Comparison of ENCODE assay signal across 8 cellular contexts in the genomic region with DNA sequence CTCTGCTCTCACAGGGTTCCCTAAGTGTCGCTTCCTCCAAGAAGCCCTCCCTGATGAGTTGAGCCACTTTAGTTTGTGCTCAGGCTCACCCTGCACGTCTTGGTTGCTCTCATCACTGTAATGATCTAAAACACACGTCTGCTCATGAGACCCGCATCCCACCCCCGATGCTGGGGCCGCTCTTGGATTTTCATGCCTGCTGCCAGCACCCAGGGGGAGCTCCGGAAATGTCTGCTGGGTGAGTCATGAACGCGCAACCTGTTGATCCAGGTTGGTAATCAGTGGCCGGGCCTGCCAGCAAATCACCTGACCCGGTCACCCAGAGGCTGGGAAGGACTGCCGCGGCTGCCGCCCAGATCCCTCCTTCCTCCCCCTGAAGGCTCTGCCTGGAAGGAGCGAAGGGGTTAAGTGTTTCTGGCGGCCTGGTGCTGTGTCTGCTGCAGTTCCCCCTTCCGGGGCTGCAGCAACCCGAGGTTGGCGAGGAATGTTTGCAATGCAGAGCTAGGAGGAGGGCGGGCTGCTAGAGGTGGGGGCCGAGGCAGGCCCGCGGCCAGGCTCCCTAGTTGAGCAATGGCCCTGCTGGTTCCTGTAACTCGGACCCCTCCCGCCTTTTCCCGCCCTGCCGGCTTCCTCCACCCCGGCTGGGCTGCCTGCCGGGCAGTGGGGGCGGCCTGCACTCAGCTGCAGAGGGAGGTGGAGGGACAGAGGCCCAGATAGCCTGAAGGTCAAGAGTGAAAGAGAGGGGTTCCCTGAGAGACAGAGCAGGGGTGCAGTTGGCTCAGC.
DNase-seq lines count a peak whose midpoint lies in the region; TF ChIP-seq lines count a peak whose summit lies in the region.

No MANE protein-coding gene starts in this region.

- H3K4me1 Mint-ChIP-seq in Caco-2 (ENCODE audit: low read depth, unreplicated experiment), result peaks cover 19% of the 10 kb centered on the region

- POLR2A ChIA-PET in Caco-2 (lab: Charles Lee), result interaction anchor here (0.6 to 2.1 kb wide), 15 partner anchors 10 to 292 kb away, joined by 3 to 13 read pairs (median 5); a partner anchor contains a TSS

- H3K4me1 ChIP-seq in Caco-2 (peaks cover 27% of the 10 kb centered on the region), testis (peaks cover 46% of the 10 kb centered on the region)

- intact Hi-C loops in Caco-2 (cut with micrococcal nuclease; ENCODE audit: unreplicated experiment), result loop anchor here (2.0 to 5.0 kb wide), 4 partner anchors 79 to 273 kb away; a partner anchor contains a TSS
- intact Hi-C loops in testis (cut with DNase I; ENCODE audit: low total_unique reads), result no loop called here

- H3K9me3 Mint-ChIP-seq in Caco-2 (ENCODE audit: unreplicated experiment), result peaks cover 10% of the 10 kb centered on the region

- H3K27ac Mint-ChIP-seq in Caco-2 (ENCODE audit: unreplicated experiment), result peak overlapping the region; percentile 98

- peaks cover 7% of the 10 kb centered on the region; the same call in 1 of the 2 replicates for H3K9me3 ChIP-seq in Caco-2
- peaks cover 4% of the 10 kb centered on the region for H3K9me3 ChIP-seq in WERI-Rb-1 (ENCODE audit: severe bottlenecking)
- H3K9me3 ChIP-seq in testis, result no peaks in the 10 kb centered on the region

- WGBS in testis, 2 donors, result 27 to 30% methylated on average over 23 to 29 of the region's 30 CpGs

- H3K36me3 ChIP-seq in Caco-2 (ENCODE audit: control insufficient read depth, insufficient read depth, low read length), result no peaks in the 10 kb centered on the region
- H3K36me3 ChIP-seq in WERI-Rb-1, result no peaks in the 10 kb centered on the region
- no peaks in the 10 kb centered on the region for H3K36me3 ChIP-seq in testis (ENCODE audit: low read depth, missing control alignments)

- TF ChIP-seq POLR2A in testis (IDR thresholded peaks at IDR 0.05), result no peak

- CTCF ChIA-PET in Caco-2 (lab: Charles Lee), result interaction anchor here (0.5 to 1.3 kb wide), 11 partner anchors 9 to 445 kb away, joined by 3 to 9 read pairs (median 3); no protein-coding TSS in a partner anchor

- H3K4me3 Mint-ChIP-seq in Caco-2 (ENCODE audit: unreplicated experiment), result peak overlapping the region; percentile 68

- H3K4me3 ChIP-seq in Caco-2 (ENCODE audit: low read depth, low read length), result peak overlapping the region; percentile 11
- H3K4me3 ChIP-seq in WERI-Rb-1 (ENCODE audit: low read depth, low read length), result peak overlapping the region; percentile 14
- peak overlapping the region; percentile 56 for H3K4me3 ChIP-seq in epithelial cell of esophagus (ENCODE audit: low read length)
- no peak overlapping the region for H3K4me3 ChIP-seq in testis

- TF ChIP-seq CTCF in Caco-2 (IDR thresholded peaks at IDR 0.05; ENCODE audit: insufficient read depth in 1 of 2, low read depth in 1 of 2, low read length in 1 of 2, severe bottlenecking in 1 of 2, unreplicated experiment in 1 of 2) (peak; percentile 22 to 31), WERI-Rb-1 (IDR thresholded peaks at IDR 0.05; ENCODE audit: low read depth, low read length) (no peak), epithelial cell of esophagus (IDR thresholded peaks at IDR 0.05; ENCODE audit: insufficient read depth, low read depth, low read length, missing control alignments) (no peak), testis (IDR thresholded peaks at IDR 0.05) (no peak)

- BruUV-seq in Caco-2 (replicated peaks; lab: Mats Ljungman, UMichigan), result no TSS peak

- peaks cover 17% of the 10 kb centered on the region for H3K36me3 Mint-ChIP-seq in Caco-2 (ENCODE audit: insufficient read depth, unreplicated experiment)

- no peaks in the 10 kb centered on the region for H3K27me3 ChIP-seq in Caco-2 (replicated peaks; ENCODE audit: control insufficient read depth, insufficient read depth, low read length)
- no peaks in the 10 kb centered on the region for H3K27me3 ChIP-seq in WERI-Rb-1 (ENCODE audit: insufficient read depth, low read depth, severe bottlenecking)
- H3K27me3 ChIP-seq in testis, result no peaks in the 10 kb centered on the region

- DNase-seq in Caco-2 (peak; percentile 97 to 99), LHCN-M2 (ENCODE audit: low read depth) (peak; percentile 73), WERI-Rb-1 (peak; percentile 75), epithelial cell of esophagus (ENCODE audit: low read depth) (peak; percentile 98), medulla oblongata (ENCODE audit: extremely low spot score) (peak; percentile 76), testis (peak; percentile 91), D341Med (ENCODE audit: low spot score) (no peak)
- DNase-seq in central memory CD4-positive, alpha-beta T cell, result no peak

- no peaks in the 10 kb centered on the region for H3K27me3 Mint-ChIP-seq in Caco-2 (ENCODE audit: insufficient read depth, unreplicated experiment)

- peak overlapping the region; percentile 60 for H3K27ac ChIP-seq in WERI-Rb-1
- H3K27ac ChIP-seq in testis, result peak overlapping the region; percentile 59 to 81

Comparison
In these comparisons a context has a peak if more than half of its experiments do, and no peak if none do; other contexts are left out.
1. DNase-seq: peak in Caco-2 (2 of 2), LHCN-M2 (single experiment), WERI-Rb-1 (single experiment), epithelial cell of esophagus (single experiment), medulla oblongata (single experiment) and testis (single experiment); none in central memory CD4-positive, alpha-beta T cell (single experiment) and D341Med (single experiment).
2. H3K4me3 ChIP-seq: peak in Caco-2 (single experiment), WERI-Rb-1 (single experiment) and epithelial cell of esophagus (single experiment); none in testis (0 of 2).
3. CTCF ChIP-seq: peak in Caco-2 (2 of 2); none in WERI-Rb-1 (single experiment), epithelial cell of esophagus (single experiment) and testis (0 of 3).